ENCODE assay signal across 13 cellular contexts in genomic region chr11:17610402-17610894, GRCh38.
DNase-seq lines count a peak whose midpoint lies in the region; ATAC-seq and TF ChIP-seq lines count a peak whose summit lies in the region.
"Had no signal": no experiment of that assay in that cellular context is flagged by ENCODE, and none has a peak within 500 bp of the region (broad histone marks: within the 10 kb centered on the region; RNA-seq: fewer than 3 reads in every experiment).

No MANE protein-coding gene starts in this region.

- no peak overlapping the region for H2AFZ ChIP-seq in neuronal stem cell (ENCODE audit: low read length)

- intact Hi-C loops in colonic mucosa (cut with DNase I), result no loop called here

- no peak overlapping the region for H4K91ac ChIP-seq in neuronal stem cell (ENCODE audit: low read depth, low read length, poor library complexity)

- H3K14ac ChIP-seq in neuronal stem cell (ENCODE audit: low read length), result peak overlapping the region; percentile 59

- H3K9me3 ChIP-seq in colonic mucosa, result no peaks in the 10 kb centered on the region
- no peaks in the 10 kb centered on the region for H3K9me3 ChIP-seq in neuronal stem cell (replicated peaks in 1 of 2; ENCODE audit: control insufficient read depth in 2 of 2, insufficient read depth in 1 of 2, low read depth in 1 of 2, low read length in 2 of 2)

- no peak overlapping the region for H3K4me2 ChIP-seq in neuronal stem cell (ENCODE audit: insufficient read depth, low read length, poor library complexity, severe bottlenecking)

- DNase-seq in activated effector memory CD4-positive, alpha-beta T cell treated with anti-CD3 and anti-CD28 coated beads, Interleukin-2, amount 50 U/mL, for 16 hours, result peak; percentile 58
- DNase-seq in activated effector memory CD4-positive, alpha-beta T cell treated with Interleukin-2 at 50 U/mL for 16 hours, result no peak
- DNase-seq in colonic mucosa (peak; percentile 14), neuronal stem cell (ENCODE audit: low spot score) (no peak), NCI-H1694 (lab: John Stamatoyannopoulos, UW) (no peak)
- DNase-seq: CD8-positive, alpha-beta memory T cell; KBM-7; NCI-H1048; NCI-H146; NCI-H345; NCI-H526 treated with DMSO at 0.1 percent for 48 hours had no signal

- no peak for ATAC-seq in HG02870 (IDR thresholded peaks at IDR 0.05; ENCODE audit: unreplicated experiment)
- no peak for ATAC-seq in HG03439 (IDR thresholded peaks at IDR 0.05; ENCODE audit: unreplicated experiment)

- no peak overlapping the region for H3K4ac ChIP-seq in neuronal stem cell (ENCODE audit: low read length)

- H2BK12ac ChIP-seq in neuronal stem cell (ENCODE audit: low read length), result no peak overlapping the region

- no peaks in the 10 kb centered on the region for H3K79me1 ChIP-seq in neuronal stem cell (ENCODE audit: low read depth, low read length)

- no peak overlapping the region for H2BK120ac ChIP-seq in neuronal stem cell (ENCODE audit: low read depth, low read length)

- no peak for TF ChIP-seq CTCF in colonic mucosa (IDR thresholded peaks at IDR 0.05)

- no peak overlapping the region for H4K8ac ChIP-seq in neuronal stem cell (ENCODE audit: low read depth, low read length)

- H3K23ac ChIP-seq in neuronal stem cell (ENCODE audit: low read depth, low read length, poor library complexity), result peak overlapping the region; percentile 71

- no peaks in the 10 kb centered on the region for H3K4me1 ChIP-seq in colonic mucosa
- no peaks in the 10 kb centered on the region for H3K4me1 ChIP-seq in neuronal stem cell (ENCODE audit: control insufficient read depth in 2 of 2, insufficient read depth in 1 of 2, low read depth in 1 of 2, low read length in 2 of 2)

- H2AK5ac ChIP-seq in neuronal stem cell (ENCODE audit: low read depth, low read length), result no peak overlapping the region

- H3K4me3 ChIP-seq in colonic mucosa (no peak overlapping the region), neuronal stem cell (ENCODE audit: low read length in 2 of 2) (no peak overlapping the region)

- H3K9ac ChIP-seq in colonic mucosa (ENCODE audit: low read depth in 2 of 2, low read length in 2 of 2) (no peak overlapping the region), neuronal stem cell (ENCODE audit: low read depth, low read length, poor library complexity) (no peak overlapping the region)

- H3K27me3 ChIP-seq in colonic mucosa, result no peaks in the 10 kb centered on the region
- peaks cover 0 to 20% (median 2%) of the 10 kb centered on the region in 3 experiments for H3K27me3 ChIP-seq in neuronal stem cell (ENCODE audit: control insufficient read depth in 3 of 3, insufficient read depth in 3 of 3, low read depth in 1 of 3, low read length in 3 of 3)

- no peak overlapping the region for H2BK5ac ChIP-seq in neuronal stem cell (ENCODE audit: low read length)

- H3K18ac ChIP-seq in neuronal stem cell (ENCODE audit: low read length), result peak overlapping the region; percentile 59

- H3K27ac ChIP-seq in colonic mucosa, result no peak overlapping the region
- H3K27ac ChIP-seq in neuronal stem cell (replicated peaks; ENCODE audit: low read length), result no peak overlapping the region

- no peak overlapping the region for H2BK15ac ChIP-seq in neuronal stem cell (ENCODE audit: low read length)

- WGBS in neuronal stem cell (ENCODE audit: extremely low coverage in 2 of 2, insufficient read length in 2 of 2, insufficient replicate concordance in 1 of 2), 2 donors, result no CpG with 5 or more reads among the region's 10 CpGs

- H3K36me3 ChIP-seq in colonic mucosa, result no peaks in the 10 kb centered on the region
- H3K36me3 ChIP-seq in neuronal stem cell (replicated peaks in 1 of 2; ENCODE audit: control insufficient read depth in 2 of 2, insufficient read depth in 2 of 2, low read length in 2 of 2), result no peaks in the 10 kb centered on the region

Comparison
In these comparisons a context has a peak if more than half of its experiments do, and no peak if none do; other contexts are left out.
1. DNase-seq: peak in activated effector memory CD4-positive, alpha-beta T cell treated with anti-CD3 and anti-CD28 coated beads, Interleukin-2, amount 50 U/mL, for 16 hours (single experiment) and colonic mucosa (single experiment); none in activated effector memory CD4-positive, alpha-beta T cell treated with Interleukin-2 at 50 U/mL for 16 hours (single experiment), neuronal stem cell (single experiment) and NCI-H1694 (single experiment).